Comparison of ENCODE assay signal across 8 cellular contexts in the genomic region with DNA sequence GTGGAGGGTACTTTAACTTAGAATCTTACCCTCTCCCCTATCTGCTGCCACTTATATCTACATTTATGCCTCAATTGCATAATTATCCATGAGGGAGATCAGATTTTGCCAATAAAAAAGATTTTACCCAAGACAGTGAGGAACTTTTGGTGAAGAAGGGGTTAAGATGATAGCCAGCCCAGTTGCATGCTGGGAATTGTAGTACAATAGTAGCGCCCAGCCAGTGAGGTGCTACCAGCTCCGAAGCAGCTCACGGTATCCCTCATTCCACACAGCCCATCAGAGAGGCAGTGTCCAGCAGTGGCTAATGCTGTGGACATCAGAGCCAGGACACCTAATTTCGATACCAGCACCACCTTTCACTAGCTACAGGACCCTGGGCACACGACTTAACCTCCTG. TPM values are rescaled to one million over a fixed set of nuclear protein-coding genes. Genes with fewer than 3 reads are reported as not detected.
DNase-seq lines count a peak whose midpoint lies in the region; ATAC-seq and TF ChIP-seq lines count a peak whose summit lies in the region.

No MANE protein-coding gene starts in this region.

- intact Hi-C loops in prostate gland (cut with DNase I), result no loop called here

- TF ChIP-seq CTCF in brain microvascular endothelial cell (IDR thresholded peaks at IDR 0.05; ENCODE audit: low read depth, low read length, missing control alignments) (no peak), liver (IDR thresholded peaks at IDR 0.05; ENCODE audit: low read depth, low read length, missing input control) (no peak), prostate gland (IDR thresholded peaks at IDR 0.05) (no peak)

- no peaks in the 10 kb centered on the region for H3K9me3 ChIP-seq in liver (ENCODE audit: control insufficient read depth in 4 of 4, low read length in 3 of 4)
- no peaks in the 10 kb centered on the region for H3K9me3 ChIP-seq in prostate gland

- no peaks in the 10 kb centered on the region for H3K36me3 ChIP-seq in brain microvascular endothelial cell (replicated peaks)
- H3K36me3 ChIP-seq in liver (ENCODE audit: control insufficient read depth in 4 of 4, insufficient read depth in 3 of 4, low read depth in 1 of 4, low read length in 3 of 4), result no peaks in the 10 kb centered on the region
- H3K36me3 ChIP-seq in prostate gland, result no peaks in the 10 kb centered on the region

- peak overlapping the region; percentile 40 for H3K4me3 ChIP-seq in brain microvascular endothelial cell (ENCODE audit: low read depth, low read length)
- H3K4me3 ChIP-seq in liver (ENCODE audit: low read depth in 1 of 3, low read length in 3 of 3), result peak overlapping the region in 2 of 3 donors; percentile 50 to 65
- H3K4me3 ChIP-seq in prostate gland, result no peak overlapping the region

- peak; percentile 53 for DNase-seq in AG20443 (ENCODE audit: low spot score)
- peak; percentile 32 for DNase-seq in HPDE6-E6E7 (ENCODE audit: extremely low spot score)
- DNase-seq in brain microvascular endothelial cell, result peak; percentile 49
- DNase-seq in effector CD4-positive, alpha-beta T cell, result no peak
- DNase-seq in prostate gland (ENCODE audit: low spot score), result no peak

- no peak for TF ChIP-seq POLR2A in prostate gland (IDR thresholded peaks at IDR 0.05)

- no peak for ATAC-seq in GM21737 (IDR thresholded peaks at IDR 0.05; ENCODE audit: unreplicated experiment)
- no peak for ATAC-seq in GM21786 (IDR thresholded peaks at IDR 0.05; ENCODE audit: unreplicated experiment)

- H3K27me3 ChIP-seq in brain microvascular endothelial cell (replicated peaks) (no peaks in the 10 kb centered on the region), liver (ENCODE audit: control insufficient read depth in 4 of 4, insufficient read depth in 4 of 4, low read length in 3 of 4) (no peaks in the 10 kb centered on the region), prostate gland (replicated peaks; ENCODE audit: insufficient read depth) (no peaks in the 10 kb centered on the region)

- H3K4me1 ChIP-seq in liver (ENCODE audit: control insufficient read depth in 4 of 4, insufficient read depth in 4 of 4, low read length in 3 of 4) (peaks cover 0 to 7% (median 5%) of the 10 kb centered on the region in 4 donors), prostate gland (replicated peaks) (no peaks in the 10 kb centered on the region)

- H3K27ac ChIP-seq in brain microvascular endothelial cell (no peak overlapping the region), liver (ENCODE audit: low read depth in 1 of 2, low read length in 2 of 2) (no peak overlapping the region), prostate gland (no peak overlapping the region)

- in situ Hi-C loops in brain microvascular endothelial cell (cut with HindIII; ENCODE audit: low pct_ligation_motif_present, low sequenced_read_pairs), result no loop called here

- WGBS in liver, result 3% methylated on average over 5 of the region's 5 CpGs
- 17% methylated on average over 5 of the region's 5 CpGs for WGBS in prostate gland

- TF ChIP-seq RAD21 in liver (IDR thresholded peaks at IDR 0.05), result peak in 1 of 2 donors; percentile 19

- no peak overlapping the region for H3K9ac ChIP-seq in liver (ENCODE audit: low read depth in 1 of 2, low read length in 2 of 2)

TF ChIP-seq in liver, 16 proteins besides CTCF, POLR2A, EP300 and RAD21:
- no peak for TF ChIP-seq FOXA1 (IDR thresholded peaks at IDR 0.05)
- TF ChIP-seq SP1 (IDR thresholded peaks at IDR 0.05), result no peak
- TF ChIP-seq TAF1 (conservative IDR thresholded peaks at IDR 0.05), result no peak
- no peak for TF ChIP-seq HNF4A (conservative IDR thresholded peaks at IDR 0.05)
- TF ChIP-seq JUND (IDR thresholded peaks at IDR 0.05), result no peak
- no peak for TF ChIP-seq YY1 (IDR thresholded peaks at IDR 0.05)
- TF ChIP-seq FOXA2 (IDR thresholded peaks at IDR 0.05), result no peak
- TF ChIP-seq REST (IDR thresholded peaks at IDR 0.05), result no peak
- no peak for TF ChIP-seq ZBTB33 (IDR thresholded peaks at IDR 0.05)
- TF ChIP-seq GABPA (IDR thresholded peaks at IDR 0.05 in 1 of 2, conservative IDR thresholded peaks at IDR 0.05 in 1 of 2), result no peak
- TF ChIP-seq HNF4G (IDR thresholded peaks at IDR 0.05), result no peak
- no peak for TF ChIP-seq EGR1 (IDR thresholded peaks at IDR 0.05; ENCODE audit: low read depth in 2 of 2)
- no peak for TF ChIP-seq NR2F2 (IDR thresholded peaks at IDR 0.05)
- no peak for TF ChIP-seq RXRA (IDR thresholded peaks at IDR 0.05)
TF ChIP-seq in liver: peak in this region for 0.

RNA-seq across cellular contexts. Expression of gene LGI1, which starts 5.9 kb away (rescaled TPM):
- total RNA-seq in liver, result 1 to 10 TPM in 1 of 2 donors, not detected in 1; 1.2 TPM
- polyA plus RNA-seq in liver, result 1 to 10 TPM in 1 of 2 donors, under 1 TPM in 1; 0.28 to 1.1 TPM
- total RNA-seq in prostate gland, result under 1 TPM; 0.23 to 0.91 TPM

RNA-seq across cellular contexts. Expression of gene FRA10AC1, which starts 49.4 kb away (rescaled TPM):
- total RNA-seq in liver (1 to 10 TPM; 4.8 to 6.9 TPM), prostate gland (10 to 100 TPM; 10.5 to 11.4 TPM)
- 10 to 100 TPM in 1 of 2 donors, 1 to 10 TPM in 1; 2.5 to 19.2 TPM for polyA plus RNA-seq in liver

Comparison
In these comparisons a context has a peak if more than half of its experiments do, and no peak if none do; other contexts are left out.
1. DNase-seq: peak in AG20443 (single experiment), HPDE6-E6E7 (single experiment) and brain microvascular endothelial cell (single experiment); none in effector CD4-positive, alpha-beta T cell (single experiment) and prostate gland (single experiment).
2. H3K4me3 ChIP-seq: peak in brain microvascular endothelial cell (single experiment) and liver (2 of 3); none in prostate gland (0 of 2).